In genomic region chr10:91528080-91528479, GRCh38 we compare ENCODE assay signal across 21 cellular contexts.
DNase-seq lines count a peak whose midpoint lies in the region; FAIRE-seq and TF ChIP-seq lines count a peak whose summit lies in the region.
"Had no signal": no experiment of that assay in that cellular context is flagged by ENCODE, and none has a peak within 500 bp of the region (broad histone marks: within the 10 kb centered on the region; RNA-seq: fewer than 3 reads in every experiment).

No MANE protein-coding gene starts in this region.

- H3K9me3 Mint-ChIP-seq in nephron, result peaks cover 11% of the 10 kb centered on the region
- H3K9me3 Mint-ChIP-seq: CD4-positive, alpha-beta T cell had no signal

- H3K36me3 Mint-ChIP-seq in nephron (ENCODE audit: low read depth), result no peaks in the 10 kb centered on the region

- no peaks in the 10 kb centered on the region for H3K36me3 ChIP-seq in small intestine (ENCODE audit: control insufficient read depth in 2 of 2, insufficient read depth in 2 of 2, low read length in 2 of 2)
- H3K36me3 ChIP-seq: SJSA1 had no signal

- H3K4me1 Mint-ChIP-seq in nephron, result no peaks in the 10 kb centered on the region

- DNase-seq in cerebellar cortex (ENCODE audit: low spot score) (peak; percentile 75), islet precursor cell (peak; percentile 65), small intestine (peak; percentile 17), foreskin melanocyte (no peak), HEK293T (ENCODE audit: extremely low spot score) (no peak), NOMO-1 (lab: John Stamatoyannopoulos, UW; ENCODE audit: unreplicated experiment in 2 of 2) (no peak), NCI-H1105 treated with DMSO at 0.1 percent for 48 hours (lab: John Stamatoyannopoulos, UW) (no peak)
- DNase-seq: CD4-positive, alpha-beta T cell; COR-L47; GOT3; Karpas-422; MV-4-11; NCI-H1694; NCI-H2081; NCI-H2171; NCI-H446; NCI-H526 had no signal

- no peaks in the 10 kb centered on the region for H3K4me1 ChIP-seq in small intestine (ENCODE audit: control insufficient read depth in 2 of 2, insufficient read depth in 1 of 2, low read depth in 1 of 2, low read length in 1 of 2)
- H3K4me1 ChIP-seq: SJSA1 had no signal

- H3K27me3 ChIP-seq in small intestine (ENCODE audit: control insufficient read depth in 2 of 2, insufficient read depth in 2 of 2, low read length in 2 of 2), result peaks cover 0 to 3% of the 10 kb centered on the region in 2 donors
- H3K27me3 ChIP-seq: SJSA1 had no signal

- H3K27ac Mint-ChIP-seq in nephron, result peak overlapping the region in 2 of 3 experiments; percentile 20 to 64
- H3K27ac Mint-ChIP-seq: CD4-positive, alpha-beta T cell had no signal

- 41 to 70% (median 44%) methylated on average over 4 of the region's 4 CpGs for WGBS in small intestine, 3 donors

- H3K4me3 Mint-ChIP-seq in nephron, result no peak overlapping the region
- H3K4me3 Mint-ChIP-seq: CD4-positive, alpha-beta T cell had no signal

- POLR2A ChIA-PET in HEK293T (lab: Yijun Ruan, JAX), result no interaction called here

- no peaks in the 10 kb centered on the region for H3K9me3 ChIP-seq in small intestine (ENCODE audit: control insufficient read depth, low read depth)
- H3K9me3 ChIP-seq: SJSA1 had no signal

- H3K27me3 Mint-ChIP-seq in nephron (ENCODE audit: low read depth), result no peaks in the 10 kb centered on the region

- no peak for TF ChIP-seq CTCF in nephron (IDR thresholded peaks at IDR 0.05; ENCODE audit: unreplicated experiment in 3 of 3)

- H3K4me3 ChIP-seq in small intestine (ENCODE audit: low read depth in 1 of 2, low read length in 2 of 2), result no peak overlapping the region
- H3K4me3 ChIP-seq: SJSA1 had no signal

- H3K27ac ChIP-seq in small intestine (ENCODE audit: low read depth in 1 of 2, low read length in 1 of 2), result no peak overlapping the region
- H3K27ac ChIP-seq: SJSA1 had no signal

- no peak for FAIRE-seq in small intestine (lab: Jason Lieb, UNC)
- FAIRE-seq: G401.6, GM18507 had no signal

- CTCF ChIA-PET in HEK293T (lab: Yijun Ruan, JAX), result no interaction called here

TF ChIP-seq in HEK293T, 16 proteins besides CTCF, POLR2A, EP300 and RAD21:
- TF ChIP-seq FOXK2 (IDR thresholded peaks at IDR 0.05), result no peak

Comparison
In these comparisons a context has a peak if more than half of its experiments do, and no peak if none do; other contexts are left out.
1. DNase-seq: peak in cerebellar cortex (single experiment), islet precursor cell (single experiment) and small intestine (single experiment); none in foreskin melanocyte (single experiment), HEK293T (single experiment), NOMO-1 (0 of 2) and NCI-H1105 treated with DMSO at 0.1 percent for 48 hours (single experiment).